In genomic region chrX:137041329-137041728, GRCh38 we compare ENCODE assay signal across 9 cellular contexts. TPM values are rescaled to one million over a fixed set of nuclear protein-coding genes. Genes with fewer than 3 reads are reported as not detected.
"Had no signal": no experiment of that assay in that cellular context is flagged by ENCODE, and none has a peak within 500 bp of the region (broad histone marks: within the 10 kb centered on the region; RNA-seq: fewer than 3 reads in every experiment).

No MANE protein-coding gene starts in this region.

- H3K27ac ChIP-seq: GM23248 had no signal

- DNase-seq: GM23248, GOT3, H9, HCEC 1CT, IMR-90 had no signal

- H3K4me1 Mint-ChIP-seq: H9 had no signal

- H3K4me3 Mint-ChIP-seq: H9 had no signal

- FAIRE-seq: H54, HTR-8/SVneo, K562 had no signal

- H3K4me3 ChIP-seq: GM23248, K562 had no signal

- ATAC-seq: K562 had no signal

- H2AFZ ChIP-seq: GM23248 had no signal

- H3K9ac ChIP-seq: GM23248 had no signal

- H3K27ac Mint-ChIP-seq: H9 had no signal

RNA-seq across cellular contexts. Expression of gene GPR101, which starts 7.5 kb away (rescaled TPM):
- total RNA-seq: GM23248, H9, HT-29, IMR-90, K562 had no signal
- polyA plus RNA-seq: GM23248, IMR-90, K562 had no signal
